ENCODE assay signal across 24 cellular contexts in the genomic region with DNA sequence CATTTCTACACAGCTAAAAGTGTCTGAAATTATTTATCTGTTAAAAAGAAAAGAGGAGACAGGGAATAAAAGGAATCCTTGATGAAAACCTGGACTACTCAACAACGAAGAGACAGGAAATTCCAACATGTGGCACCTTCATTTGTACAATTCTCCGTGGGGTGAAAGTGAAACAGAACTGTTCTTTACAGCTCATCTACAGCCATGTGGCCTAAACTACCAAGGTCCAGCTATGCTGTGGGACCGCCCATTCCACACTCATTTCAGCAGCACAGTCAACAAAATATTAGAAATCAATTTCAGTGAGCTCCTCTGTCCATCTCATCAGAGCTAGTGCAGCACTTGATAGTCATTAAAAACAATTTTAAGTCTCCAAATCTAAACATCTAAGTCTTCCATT. TPM values are rescaled to one million over a fixed set of nuclear protein-coding genes. Genes with fewer than 3 reads are reported as not detected.
A peak's percentile ranks its signal among the peaks of the same experiment; 100 is the strongest.
DNase-seq lines count a peak whose midpoint lies in the region; ATAC-seq and TF ChIP-seq lines count a peak whose summit lies in the region.
"Had no signal": no experiment of that assay in that cellular context is flagged by ENCODE, and none has a peak within 500 bp of the region (broad histone marks: within the 10 kb centered on the region; RNA-seq: fewer than 3 reads in every experiment).

No MANE protein-coding gene starts in this region.

- H3K27me3 Mint-ChIP-seq in T-helper 17 cell, result no peaks in the 10 kb centered on the region
- no peaks in the 10 kb centered on the region for H3K27me3 Mint-ChIP-seq in endothelial cell (ENCODE audit: unreplicated experiment)

- TF ChIP-seq CTCF in GM12865 (IDR thresholded peaks at IDR 0.05; ENCODE audit: insufficient read depth, low read depth, low read length, missing control alignments), result no peak
- no peak for TF ChIP-seq CTCF in endothelial cell (IDR thresholded peaks at IDR 0.05; ENCODE audit: unreplicated experiment)
- TF ChIP-seq CTCF in mucosa of descending colon (IDR thresholded peaks at IDR 0.05), result no peak

- H3K36me3 Mint-ChIP-seq in T-helper 17 cell (ENCODE audit: low read depth) (peaks cover 13% of the 10 kb centered on the region), endothelial cell (ENCODE audit: low read depth, unreplicated experiment) (peaks cover 81% of the 10 kb centered on the region)

- H3K4me3 ChIP-seq in GM12865 (ENCODE audit: low read depth, low read length) (no peak overlapping the region), mucosa of descending colon (no peak overlapping the region)
- H3K4me3 ChIP-seq: gastroesophageal sphincter, GM23248, testis had no signal

- H3K4me3 Mint-ChIP-seq in T-helper 17 cell (no peak overlapping the region), endothelial cell (ENCODE audit: unreplicated experiment) (no peak overlapping the region)
- H3K4me3 Mint-ChIP-seq: immature natural killer cell had no signal

- H3K27ac Mint-ChIP-seq in T-helper 17 cell (peak overlapping the region; percentile 37), endothelial cell (ENCODE audit: unreplicated experiment) (peak overlapping the region; percentile 65)

- no peak for ATAC-seq in T-helper 17 cell
- ATAC-seq in mucosa of descending colon, result peak; percentile 83
- ATAC-seq in HG03280 (IDR thresholded peaks at IDR 0.05; ENCODE audit: unreplicated experiment), result no peak
- ATAC-seq: esophagus mucosa, gastroesophageal sphincter, Panc1, right cardiac atrium had no signal

- H3K4me1 ChIP-seq in mucosa of descending colon (ENCODE audit: low read depth), result peaks cover 16% of the 10 kb centered on the region
- H3K4me1 ChIP-seq: parathyroid adenoma, testis had no signal

- H3K9me3 ChIP-seq in T-helper 17 cell (ENCODE audit: control insufficient read depth, low read length, poor library complexity, severe bottlenecking) (no peaks in the 10 kb centered on the region), mucosa of descending colon (no peaks in the 10 kb centered on the region)
- H3K9me3 ChIP-seq: gastroesophageal sphincter, testis had no signal

- peaks cover 10% of the 10 kb centered on the region for H3K36me3 ChIP-seq in mucosa of descending colon (ENCODE audit: low read depth)

- DNase-seq in GM12865 (ENCODE audit: low read depth) (peak; percentile 35), T-helper 17 cell (no peak), endothelial cell (ENCODE audit: low spot score) (no peak), mucosa of descending colon (peak in 1 of 3 donors; percentile 31), NCI-H526 treated with DMSO at 0.1 percent for 48 hours (lab: John Stamatoyannopoulos, UW) (no peak), NCI-H187 (lab: John Stamatoyannopoulos, UW) (no peak)
- DNase-seq: brain microvascular endothelial cell; effector memory CD4-positive, alpha-beta T cell; GM23248; hippocampal formation; immature natural killer cell; KBM-7; NCI-H1436; NCI-H524 treated with DMSO at 0.1 percent for 48 hours; right cardiac atrium; SIG-M5; stimulated activated CD4-positive, alpha-beta T cell treated with anti-CD3 and anti-CD28 coated beads, Interleukin-4, amount 100 ng/mL, for 4 hours; stimulated activated naive CD4-positive, alpha-beta T cell treated with Interleukin-2 at 50 U/mL for 16 hours; testis had no signal

- H3K4me1 Mint-ChIP-seq in T-helper 17 cell (peaks cover 2% of the 10 kb centered on the region), endothelial cell (ENCODE audit: unreplicated experiment) (peaks cover 15% of the 10 kb centered on the region)
- H3K4me1 Mint-ChIP-seq: immature natural killer cell had no signal

- intact Hi-C loops in mucosa of descending colon (cut with DNase I, micrococcal nuclease), result no loop called here

- H3K9me3 Mint-ChIP-seq in endothelial cell (ENCODE audit: unreplicated experiment), result no peaks in the 10 kb centered on the region
- H3K9me3 Mint-ChIP-seq: immature natural killer cell had no signal

RNA-seq across cellular contexts. Expression of gene UBR4, which starts 44.0 kb away (rescaled TPM):
- 100 to 1,000 TPM; 140 to 158 TPM for total RNA-seq in T-helper 17 cell
- 223 TPM for total RNA-seq in endothelial cell (ENCODE audit: unreplicated experiment)
- total RNA-seq in mucosa of descending colon, result 100 to 1,000 TPM; 108 to 159 (median 128) TPM
